ENCODE assay signal across 16 cellular contexts in genomic region chr2:95310211-95310610, GRCh38. TPM values are rescaled to one million over a fixed set of nuclear protein-coding genes. Genes with fewer than 3 reads are reported as not detected.
DNase-seq lines count a peak whose midpoint lies in the region; ATAC-seq and TF ChIP-seq lines count a peak whose summit lies in the region.
"Had no signal": no experiment of that assay in that cellular context is flagged by ENCODE, and none has a peak within 500 bp of the region (broad histone marks: within the 10 kb centered on the region; RNA-seq: fewer than 3 reads in every experiment).

No MANE protein-coding gene starts in this region.

- DNase-seq in DMS79 treated with DMSO at 0.1 percent for 48 hours (lab: John Stamatoyannopoulos, UW) (peak; percentile 69), mesenchymal stem cell (no peak), G401 (ENCODE audit: low spot score) (no peak)
- DNase-seq in stimulated activated CD4-positive, alpha-beta T cell treated with anti-CD3 and anti-CD28 coated beads, Interleukin-1b, Interleukin-23, amount 100 ng/mL, for 48 hours = no peak
- DNase-seq: BE2C; Caco-2; CD8-positive, alpha-beta memory T cell; H7 had no signal

- TF ChIP-seq POLR2A in GM18505 (IDR thresholded peaks at IDR 0.05; ENCODE audit: borderline replicate concordance, extremely low read depth, insufficient read depth, insufficient read length) = no peak

- H3K79me1 ChIP-seq in mesenchymal stem cell (replicated peaks; ENCODE audit: low read length, poor library complexity, severe bottlenecking) = no peaks in the 10 kb centered on the region

- no peak overlapping the region for H2BK5ac ChIP-seq in mesenchymal stem cell (ENCODE audit: low read depth, low read length, poor library complexity, severe bottlenecking)

- H4K8ac ChIP-seq in mesenchymal stem cell (ENCODE audit: low read length) = no peak overlapping the region

- H2BK15ac ChIP-seq in mesenchymal stem cell (ENCODE audit: low read depth, poor library complexity, severe bottlenecking) = no peak overlapping the region

- H2AFZ ChIP-seq in mesenchymal stem cell (ENCODE audit: low read depth, low read length) = no peak overlapping the region
- H2AFZ ChIP-seq: GM23338 had no signal

- H3K18ac ChIP-seq in mesenchymal stem cell (ENCODE audit: low read depth in 1 of 2, low read length in 2 of 2) = no peak overlapping the region

- peak overlapping the region; percentile 7 to 84 (median 70); a peak in 18 of 22 replicates for H3K4me2 ChIP-seq in BLaER1 treated with 17β-estradiol and CSF1 and Interleukin-3, amounts not matched to agents 10 nM and 100 nM
- H3K4me2 ChIP-seq in mesenchymal stem cell (ENCODE audit: low read length, poor library complexity, severe bottlenecking) = no peak overlapping the region
- H3K4me2 ChIP-seq: A549, GM23338 had no signal

- WGBS in mesenchymal stem cell = 86% methylated on average over 8 of the region's 8 CpGs

- H3K23ac ChIP-seq in mesenchymal stem cell (ENCODE audit: low read length in 2 of 2) = no peak overlapping the region

- peaks cover 7 to 19% (median 17%) of the 10 kb centered on the region in 10 experiments; a peak in 19 of 20 replicates for H3K4me1 ChIP-seq in BLaER1 treated with 17β-estradiol and CSF1 and Interleukin-3, amounts not matched to agents 10 nM and 100 nM
- H3K4me1 ChIP-seq in mesenchymal stem cell (ENCODE audit: control insufficient read depth, insufficient read depth, low read depth, low read length) = peaks cover 53% of the 10 kb centered on the region
- H3K4me1 ChIP-seq: A549, BE2C, Caco-2 had no signal

- no peak overlapping the region for H3K4me3 ChIP-seq in BLaER1 treated with 17β-estradiol and CSF1 and Interleukin-3, amounts not matched to agents 10 nM and 100 nM
- H3K4me3 ChIP-seq in mesenchymal stem cell (ENCODE audit: insufficient read depth in 1 of 2, low read depth in 1 of 2, low read length in 2 of 2) = no peak overlapping the region
- H3K4me3 ChIP-seq: A549, GM12878, GM23338 had no signal

- no peak overlapping the region for H2BK12ac ChIP-seq in mesenchymal stem cell (ENCODE audit: low read length in 2 of 2)

- H3K9ac ChIP-seq in BLaER1 treated with 17β-estradiol and CSF1 and Interleukin-3, amounts not matched to agents 10 nM and 100 nM = no peak overlapping the region; a peak in 1 of 22 replicates
- H3K9ac ChIP-seq in mesenchymal stem cell (ENCODE audit: low read length) = no peak overlapping the region

- H3K27me3 ChIP-seq in BLaER1 treated with 17β-estradiol and CSF1 and Interleukin-3, amounts not matched to agents 10 nM and 100 nM = peaks cover 8 to 39% (median 33%) of the 10 kb centered on the region in 11 experiments; a peak in 20 of 22 replicates
- H3K27me3 ChIP-seq in mesenchymal stem cell (ENCODE audit: control insufficient read depth in 1 of 2, insufficient read depth in 1 of 2, low read length in 2 of 2) = peaks cover 0 to 70% of the 10 kb centered on the region in 2 experiments
- H3K27me3 ChIP-seq: BE2C had no signal

- in situ Hi-C loops in G401 (cut with HindIII; ENCODE audit: low sequenced_read_pairs) = no loop called here

- ATAC-seq in GM18505 (IDR thresholded peaks at IDR 0.05; ENCODE audit: unreplicated experiment) = no peak
- ATAC-seq: A549, GM12878, GM23338, HepG2 had no signal

- H2BK120ac ChIP-seq in mesenchymal stem cell (ENCODE audit: low read depth, low read length) = no peak overlapping the region

- no peak overlapping the region for H3K4ac ChIP-seq in mesenchymal stem cell (ENCODE audit: low read depth in 1 of 2, low read length in 2 of 2)

- H4K20me1 ChIP-seq in BLaER1 treated with 17β-estradiol and CSF1 and Interleukin-3, amounts not matched to agents 10 nM and 100 nM = peaks cover 0 to 54% (median 14%) of the 10 kb centered on the region in 11 experiments; a peak in 12 of 22 replicates

- H4K91ac ChIP-seq in mesenchymal stem cell (ENCODE audit: low read length) = no peak overlapping the region

- H2AK5ac ChIP-seq in mesenchymal stem cell (ENCODE audit: low read length, severe bottlenecking) = peak overlapping the region; percentile 40

- no peak overlapping the region for H3K14ac ChIP-seq in mesenchymal stem cell (ENCODE audit: low read length in 2 of 2)

- no peaks in the 10 kb centered on the region for H3K36me3 ChIP-seq in BLaER1 treated with 17β-estradiol and CSF1 and Interleukin-3, amounts not matched to agents 10 nM and 100 nM
- no peaks in the 10 kb centered on the region for H3K36me3 ChIP-seq in mesenchymal stem cell (ENCODE audit: control insufficient read depth in 1 of 2, insufficient read depth in 2 of 2, low read depth in 1 of 2, low read length in 2 of 2)
- H3K36me3 ChIP-seq: BE2C had no signal

- no peak overlapping the region for H3K27ac ChIP-seq in BLaER1 treated with 17β-estradiol and CSF1 and Interleukin-3, amounts not matched to agents 10 nM and 100 nM
- H3K27ac ChIP-seq in mesenchymal stem cell (ENCODE audit: low read length, poor library complexity, severe bottlenecking) (no peak overlapping the region), temporal lobe (ENCODE audit: low read depth, low read length) (peak overlapping the region; percentile 97)
- H3K27ac ChIP-seq: A549 had no signal

- no peaks in the 10 kb centered on the region for H3K9me3 ChIP-seq in BLaER1 treated with 17β-estradiol and CSF1 and Interleukin-3, amounts not matched to agents 10 nM and 100 nM (replicated peaks in 1 of 11)
- H3K9me3 ChIP-seq in mesenchymal stem cell (ENCODE audit: control insufficient read depth, low read length) = no peaks in the 10 kb centered on the region
- H3K9me3 ChIP-seq: A549, BE2C, Caco-2 had no signal

RNA-seq across cellular contexts. Expression of gene KCNIP3, which starts 13.1 kb away (rescaled TPM):
- polyA plus RNA-seq in mesenchymal stem cell (2013, experiment 1 of 2) = 0.18 TPM
- polyA plus RNA-seq in mesenchymal stem cell (2013, experiment 2 of 2) = 0.05 TPM
- total RNA-seq in temporal lobe = 3.0 TPM
- total RNA-seq in G401 (2014; rRNA removed; shearing (Covaris generic)) = 0.43 TPM in 1 of 2 replicates, not detected in the other
- total RNA-seq: Caco-2; CD8-positive, alpha-beta memory T cell; GM12878; HepG2 had no signal
- polyA plus RNA-seq: CD8-positive, alpha-beta memory T cell; GM12878; HepG2 had no signal

RNA-seq across cellular contexts. Expression of gene PROM2, which starts 36.0 kb away (rescaled TPM):
- 0.18 TPM for polyA plus RNA-seq in mesenchymal stem cell (2013, experiment 1 of 2)
- 0.05 TPM for polyA plus RNA-seq in mesenchymal stem cell (2013, experiment 2 of 2)
- total RNA-seq in temporal lobe = 0.98 TPM
- total RNA-seq in G401 (2014; rRNA removed; shearing (Covaris generic)) = 0.03 TPM in 1 of 2 replicates, not detected in the other
- total RNA-seq: GM12878, HepG2, HT1080 had no signal
- polyA plus RNA-seq: CD8-positive, alpha-beta memory T cell; HepG2 had no signal
